Comparison of ENCODE assay signal across 8 cellular contexts in genomic region chr18:2414235-2414634, GRCh38.
"Had no signal": no experiment of that assay in that cellular context is flagged by ENCODE, and none has a peak within 500 bp of the region (broad histone marks: within the 10 kb centered on the region; RNA-seq: fewer than 3 reads in every experiment).

No MANE protein-coding gene starts in this region.

- ATAC-seq: GM12878 had no signal

- DNase-seq: GDM1, GF-D8 had no signal

- H3K4me3 ChIP-seq: GM12878 had no signal

- FAIRE-seq: G401.6, GM12878, GM12891, GM12892, GM18507, GM19239 had no signal
